Comparison of ENCODE assay signal across 9 cellular contexts in genomic region chr11:74749965-74750296, GRCh38. TPM values are rescaled to one million over a fixed set of nuclear protein-coding genes. Genes with fewer than 3 reads are reported as not detected.
DNase-seq lines count a peak whose midpoint lies in the region; ATAC-seq and TF ChIP-seq lines count a peak whose summit lies in the region.
"Had no signal": no experiment of that assay in that cellular context is flagged by ENCODE, and none has a peak within 500 bp of the region (broad histone marks: within the 10 kb centered on the region; RNA-seq: fewer than 3 reads in every experiment).

No MANE protein-coding gene starts in this region.

- POLR2A ChIA-PET in activated CD8-positive, alpha-beta T cell treated with anti-CD3 and anti-CD28 coated beads for 36 hours (lab: Charles Lee), result interaction anchor here (0.7 to 1.2 kb wide), 4 partner anchors 20 to 516 kb away, joined by 3 to 4 read pairs (median 3); partner anchors contain the start of gene NEU3

- peak overlapping the region; percentile 87 for H3K27ac Mint-ChIP-seq in activated CD8-positive, alpha-beta T cell treated with anti-CD3 and anti-CD28 coated beads for 36 hours
- H3K27ac Mint-ChIP-seq in stimulated activated naive CD8-positive, alpha-beta T cell treated with anti-CD3 and anti-CD28 coated beads, Interleukin-15, amount 100 ng/mL, for 72 hours, result no peak overlapping the region

- intact Hi-C loops in activated CD8-positive, alpha-beta T cell treated with anti-CD3 and anti-CD28 coated beads for 36 hours (cut with micrococcal nuclease), result no loop called here
- intact Hi-C loops in posterior cingulate gyrus (cut with DNase I), result no loop called here

- H3K9me3 Mint-ChIP-seq in activated CD8-positive, alpha-beta T cell treated with anti-CD3 and anti-CD28 coated beads for 36 hours, result no peaks in the 10 kb centered on the region
- H3K9me3 Mint-ChIP-seq in stimulated activated naive CD8-positive, alpha-beta T cell treated with anti-CD3 and anti-CD28 coated beads, Interleukin-15, amount 100 ng/mL, for 72 hours, result no peaks in the 10 kb centered on the region

- H3K4me3 Mint-ChIP-seq in activated CD8-positive, alpha-beta T cell treated with anti-CD3 and anti-CD28 coated beads for 36 hours, result peak overlapping the region; percentile 91
- peak overlapping the region; percentile 91 to 94 for H3K4me3 Mint-ChIP-seq in stimulated activated naive CD8-positive, alpha-beta T cell treated with anti-CD3 and anti-CD28 coated beads, Interleukin-15, amount 100 ng/mL, for 72 hours

- no peaks in the 10 kb centered on the region for H3K9me3 ChIP-seq in iPS-18a (ENCODE audit: control insufficient read depth, low read depth, low read length)

- H3K27me3 ChIP-seq in iPS-18a (ENCODE audit: control insufficient read depth, insufficient read depth, low read length), result peaks cover 3% of the 10 kb centered on the region

- H3K36me3 ChIP-seq in iPS-18a (ENCODE audit: control insufficient read depth, low read depth, low read length), result no peaks in the 10 kb centered on the region

- peaks cover 25% of the 10 kb centered on the region for H3K4me1 ChIP-seq in iPS-18a (ENCODE audit: control insufficient read depth, low read depth, low read length)

- no peak overlapping the region for H3K27ac ChIP-seq in iPS-18a (ENCODE audit: low read length)

- CTCF ChIA-PET in activated CD8-positive, alpha-beta T cell treated with anti-CD3 and anti-CD28 coated beads for 36 hours (lab: Charles Lee), result interaction anchor here (0.7 to 1.7 kb wide), 3 partner anchors 8 to 18 kb away, joined by 3 to 12 read pairs (median 5); no protein-coding TSS in a partner anchor

- H3K9ac ChIP-seq in iPS-18a (ENCODE audit: low read length), result peak overlapping the region; percentile 72

- no peak for TF ChIP-seq CTCF in activated CD8-positive, alpha-beta T cell treated with anti-CD3 and anti-CD28 coated beads for 36 hours (IDR thresholded peaks at IDR 0.05)

- DNase-seq in SIG-M5 treated with dmso at 0.1 percent for 504 hours (lab: John Stamatoyannopoulos, UW; ENCODE audit: unreplicated experiment), result peak; percentile 27
- DNase-seq in SIG-M5 (lab: John Stamatoyannopoulos, UW), result no peak
- DNase-seq in activated CD8-positive, alpha-beta T cell treated with anti-CD3 and anti-CD28 coated beads for 36 hours, result no peak
- DNase-seq in stimulated activated naive CD8-positive, alpha-beta T cell treated with anti-CD3 and anti-CD28 coated beads, Interleukin-15, amount 100 ng/mL, for 72 hours, result no peak
- DNase-seq in stimulated activated CD4-positive, alpha-beta T cell treated with anti-CD3 and anti-CD28 coated beads, Interleukin-2, amount 100 ng/mL, for 48 hours, result no peak
- no peak for DNase-seq in posterior cingulate gyrus
- DNase-seq in activated effector memory CD4-positive, alpha-beta T cell treated with Interleukin-2 at 50 U/mL for 16 hours, result no peak

- no peaks in the 10 kb centered on the region for H3K27me3 Mint-ChIP-seq in activated CD8-positive, alpha-beta T cell treated with anti-CD3 and anti-CD28 coated beads for 36 hours
- no peaks in the 10 kb centered on the region for H3K27me3 Mint-ChIP-seq in stimulated activated naive CD8-positive, alpha-beta T cell treated with anti-CD3 and anti-CD28 coated beads, Interleukin-15, amount 100 ng/mL, for 72 hours

- ATAC-seq in activated CD8-positive, alpha-beta T cell treated with anti-CD3 and anti-CD28 coated beads for 36 hours, result no peak
- ATAC-seq in stimulated activated naive CD8-positive, alpha-beta T cell treated with anti-CD3 and anti-CD28 coated beads, Interleukin-15, amount 100 ng/mL, for 72 hours, result no peak

- peaks cover 44% of the 10 kb centered on the region for H3K4me1 Mint-ChIP-seq in activated CD8-positive, alpha-beta T cell treated with anti-CD3 and anti-CD28 coated beads for 36 hours (ENCODE audit: low read depth)
- peaks cover 47% of the 10 kb centered on the region for H3K4me1 Mint-ChIP-seq in stimulated activated naive CD8-positive, alpha-beta T cell treated with anti-CD3 and anti-CD28 coated beads, Interleukin-15, amount 100 ng/mL, for 72 hours

- H3K36me3 Mint-ChIP-seq in activated CD8-positive, alpha-beta T cell treated with anti-CD3 and anti-CD28 coated beads for 36 hours (ENCODE audit: low read depth), result peaks cover 10% of the 10 kb centered on the region

- peak overlapping the region; percentile 57 for H3K4me3 ChIP-seq in iPS-18a (ENCODE audit: low read length)

RNA-seq across cellular contexts. Expression of gene RNF169, which starts 1.3 kb away (rescaled TPM):
- 10 to 100 TPM; 13.9 to 14.2 TPM for total RNA-seq in activated CD8-positive, alpha-beta T cell treated with anti-CD3 and anti-CD28 coated beads for 36 hours

RNA-seq across cellular contexts. Expression of gene CHRDL2, which starts 18.7 kb away (rescaled TPM):
- not detected for total RNA-seq in activated CD8-positive, alpha-beta T cell treated with anti-CD3 and anti-CD28 coated beads for 36 hours
- total RNA-seq: LHCN-M2 had no signal
